In genomic region chr20:10478205-10478604, GRCh38 we compare ENCODE assay signal across 13 cellular contexts. TPM values are rescaled to one million over a fixed set of nuclear protein-coding genes. Genes with fewer than 3 reads are reported as not detected.
DNase-seq lines count a peak whose midpoint lies in the region; ATAC-seq and TF ChIP-seq lines count a peak whose summit lies in the region.
"Had no signal": no experiment of that assay in that cellular context is flagged by ENCODE, and none has a peak within 500 bp of the region (broad histone marks: within the 10 kb centered on the region; RNA-seq: fewer than 3 reads in every experiment).

No MANE protein-coding gene starts in this region.

- H3K9me2 ChIP-seq in PC-9 (ENCODE audit: insufficient read depth) = no peaks in the 10 kb centered on the region

- H3K36me3 Mint-ChIP-seq in stimulated activated effector memory CD8-positive, alpha-beta T cell treated with anti-CD3 and anti-CD28 coated beads, Interleukin-12 subunit alpha, Interleukin-12 subunit beta, amount 100 ng/mL, for 72 hours = no peaks in the 10 kb centered on the region

- H3K4me2 ChIP-seq in PC-9 = no peak overlapping the region

- H3K27me3 ChIP-seq in PC-9 (ENCODE audit: insufficient read depth, low read depth) = no peaks in the 10 kb centered on the region

- H2AFZ ChIP-seq in PC-9 = no peak overlapping the region

- peaks cover 3% of the 10 kb centered on the region; the same call in 1 of the 2 replicates for H3K79me2 ChIP-seq in PC-9 (ENCODE audit: low read depth)

- H3K27ac ChIP-seq in PC-9 = no peak overlapping the region
- H3K27ac ChIP-seq: RWPE1 had no signal

- TF ChIP-seq CTCF in PC-9 (conservative IDR thresholded peaks at IDR 0.05) = no peak

- POLR2A ChIA-PET in PC-9 (lab: Charles Lee; ENCODE audit: unreplicated experiment) = no interaction called here

- ATAC-seq in GM18907 (IDR thresholded peaks at IDR 0.05; ENCODE audit: unreplicated experiment) (peak; percentile 77), GM21717 (IDR thresholded peaks at IDR 0.05; ENCODE audit: unreplicated experiment) (peak; percentile 65), HG03095 (IDR thresholded peaks at IDR 0.05; ENCODE audit: unreplicated experiment) (peak; percentile 62), GM19324 (IDR thresholded peaks at IDR 0.05; ENCODE audit: low FRiP score, unreplicated experiment) (no peak)
- ATAC-seq in stimulated activated effector memory CD8-positive, alpha-beta T cell treated with anti-CD3 and anti-CD28 coated beads, Interleukin-12 subunit alpha, Interleukin-12 subunit beta, amount 100 ng/mL, for 72 hours = peak; percentile 83
- ATAC-seq: activated CD8-positive, alpha-beta T cell treated with anti-CD3 and anti-CD28 coated beads for 36 hours; mucosa of descending colon had no signal

- 0 out of 2 replicates have a peak, but pooled peaks cover 6% of the 10 kb centered on the region for H4K20me1 ChIP-seq in PC-9 (ENCODE audit: insufficient read depth)

- H3K4me3 Mint-ChIP-seq in stimulated activated effector memory CD8-positive, alpha-beta T cell treated with anti-CD3 and anti-CD28 coated beads, Interleukin-12 subunit alpha, Interleukin-12 subunit beta, amount 100 ng/mL, for 72 hours = no peak overlapping the region
- H3K4me3 Mint-ChIP-seq: activated CD8-positive, alpha-beta T cell treated with anti-CD3 and anti-CD28 coated beads for 36 hours; activated naive CD8-positive, alpha-beta T cell treated with anti-CD3 and anti-CD28 coated beads, Interleukin-2, amount 10 ng/mL, durations not matched to agents 7 days and 5 days had no signal

- no peaks in the 10 kb centered on the region for H3K9me3 Mint-ChIP-seq in stimulated activated effector memory CD8-positive, alpha-beta T cell treated with anti-CD3 and anti-CD28 coated beads, Interleukin-12 subunit alpha, Interleukin-12 subunit beta, amount 100 ng/mL, for 72 hours
- H3K9me3 Mint-ChIP-seq: activated CD8-positive, alpha-beta T cell treated with anti-CD3 and anti-CD28 coated beads for 36 hours; activated naive CD8-positive, alpha-beta T cell treated with anti-CD3 and anti-CD28 coated beads, Interleukin-2, amount 10 ng/mL, durations not matched to agents 7 days and 5 days had no signal

- no peaks in the 10 kb centered on the region for H3K4me1 ChIP-seq in PC-9 (replicated peaks; ENCODE audit: insufficient read depth)

- intact Hi-C loops in PC-9 (cut with micrococcal nuclease; ENCODE audit: unreplicated experiment) = no loop called here

- peaks cover 3% of the 10 kb centered on the region; the same call in 1 of the 2 replicates for H3F3A ChIP-seq in PC-9 (ENCODE audit: insufficient read depth, low read depth)

- H3K36me3 ChIP-seq in PC-9 (ENCODE audit: low read depth) = no peaks in the 10 kb centered on the region

- no peak overlapping the region for H3K27ac Mint-ChIP-seq in stimulated activated effector memory CD8-positive, alpha-beta T cell treated with anti-CD3 and anti-CD28 coated beads, Interleukin-12 subunit alpha, Interleukin-12 subunit beta, amount 100 ng/mL, for 72 hours
- H3K27ac Mint-ChIP-seq: activated CD8-positive, alpha-beta T cell treated with anti-CD3 and anti-CD28 coated beads for 36 hours; activated naive CD8-positive, alpha-beta T cell treated with anti-CD3 and anti-CD28 coated beads, Interleukin-2, amount 10 ng/mL, durations not matched to agents 7 days and 5 days had no signal

- peaks cover 15% of the 10 kb centered on the region for H3K4me1 Mint-ChIP-seq in stimulated activated effector memory CD8-positive, alpha-beta T cell treated with anti-CD3 and anti-CD28 coated beads, Interleukin-12 subunit alpha, Interleukin-12 subunit beta, amount 100 ng/mL, for 72 hours

- H3K9me3 ChIP-seq in PC-9 (ENCODE audit: insufficient read depth, low read depth) = no peaks in the 10 kb centered on the region
- H3K9me3 ChIP-seq: Caco-2, mucosa of descending colon had no signal

- no peak overlapping the region for H3K4me3 ChIP-seq in PC-9
- H3K4me3 ChIP-seq: mucosa of descending colon had no signal

- DNase-seq in stimulated activated effector memory CD8-positive, alpha-beta T cell treated with anti-CD3 and anti-CD28 coated beads, Interleukin-12 subunit alpha, Interleukin-12 subunit beta, amount 100 ng/mL, for 72 hours (ENCODE audit: low spot score in 2 of 2) = no peak
- DNase-seq in NCI-H748 (lab: John Stamatoyannopoulos, UW; ENCODE audit: unreplicated experiment) (no peak), PC-9 (no peak)
- DNase-seq: activated CD8-positive, alpha-beta T cell treated with anti-CD3 and anti-CD28 coated beads for 36 hours; activated naive CD8-positive, alpha-beta T cell treated with anti-CD3 and anti-CD28 coated beads, Interleukin-2, amount 10 ng/mL, durations not matched to agents 7 days and 5 days; Caco-2; mucosa of descending colon; stimulated activated CD4-positive, alpha-beta T cell treated with anti-CD3 and anti-CD28 coated beads, Interleukin-4, amount 100 ng/mL, for 4 hours had no signal

- CTCF ChIA-PET in PC-9 (lab: Charles Lee) = no interaction called here

- BruUV-seq in PC-9 (replicated peaks; lab: Mats Ljungman, UMichigan) = no TSS peak

RNA-seq across cellular contexts. Expression of gene SLX4IP, which starts 43.1 kb away (rescaled TPM):
- total RNA-seq in PC-9 (2021) = 8.2 and 13.4 TPM in 2 replicates

RNA-seq across cellular contexts. Expression of gene MKKS, which starts 44.2 kb away (rescaled TPM):
- total RNA-seq in PC-9 (2021) = 10.2 and 15.2 TPM in 2 replicates
